Comparison of ENCODE assay signal across 8 cellular contexts in the genomic region with DNA sequence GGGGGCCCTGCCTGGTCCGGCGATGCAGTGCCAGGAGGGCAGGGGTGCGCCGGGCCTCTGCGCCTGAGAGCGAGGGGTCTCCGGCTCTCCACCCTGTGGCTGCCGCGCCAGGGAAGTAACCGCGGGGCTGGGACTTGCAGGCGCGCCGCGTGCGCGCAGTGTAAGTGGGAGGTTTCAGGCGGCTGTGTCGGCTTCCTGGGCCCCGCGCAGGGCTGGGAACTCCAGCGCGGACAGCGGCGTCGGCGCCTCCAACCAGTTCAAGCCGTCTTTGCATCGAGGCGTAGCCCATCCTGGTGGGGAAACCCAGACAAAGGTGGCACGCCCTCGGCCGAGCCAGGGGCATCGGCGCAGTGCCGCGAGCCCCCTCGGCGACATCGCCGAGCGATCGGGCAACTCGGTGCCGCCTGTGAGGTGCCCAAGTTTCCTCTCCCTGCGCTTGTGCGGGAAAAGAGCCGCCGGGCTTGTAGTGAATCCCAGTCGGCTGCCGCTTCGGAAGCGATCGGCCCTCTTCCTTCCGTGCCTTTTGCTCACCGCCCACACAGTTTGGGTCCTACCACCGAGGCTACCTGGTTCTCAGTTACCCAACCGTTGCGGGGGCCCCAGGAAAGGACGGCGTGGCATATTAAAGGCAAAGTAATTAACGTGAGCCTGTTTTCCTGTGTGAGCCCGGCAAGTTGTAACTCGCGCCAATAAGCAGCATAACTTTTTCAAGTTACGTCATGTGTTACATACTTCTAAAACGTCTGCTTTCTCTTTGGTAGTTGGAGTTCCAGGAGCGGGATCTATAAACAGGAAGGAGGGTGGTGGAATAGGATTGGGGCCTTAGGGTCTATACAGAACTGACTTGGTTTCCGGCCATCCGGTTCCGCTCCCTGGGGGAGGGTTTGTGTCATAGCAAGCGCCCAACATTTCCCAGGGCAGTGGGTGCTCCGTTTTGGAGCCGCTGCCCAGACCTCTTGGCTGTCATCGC. TPM values are rescaled to one million over a fixed set of nuclear protein-coding genes. Genes with fewer than 3 reads are reported as not detected.
A peak's percentile ranks its signal among the peaks of the same experiment; 100 is the strongest.
DNase-seq lines count a peak whose midpoint lies in the region; ATAC-seq, FAIRE-seq and TF ChIP-seq lines count a peak whose summit lies in the region.

No MANE protein-coding gene starts in this region.

- peak overlapping the region; percentile 81 to 92 (median 89) for H3K4me2 ChIP-seq in BLaER1 treated with 17β-estradiol and CSF1 and Interleukin-3, amounts not matched to agents 10 nM and 100 nM

- peaks cover 35 to 51% (median 46%) of the 10 kb centered on the region in 11 experiments for H4K20me1 ChIP-seq in BLaER1 treated with 17β-estradiol and CSF1 and Interleukin-3, amounts not matched to agents 10 nM and 100 nM

- peak overlapping the region; percentile 84 to 99 (median 98) for H3K4me3 ChIP-seq in BLaER1 treated with 17β-estradiol and CSF1 and Interleukin-3, amounts not matched to agents 10 nM and 100 nM
- H3K4me3 ChIP-seq in fibroblast of mammary gland (ENCODE audit: control insufficient read depth, low read depth, low read length), result peak overlapping the region; percentile 86

- peak overlapping the region; percentile 87 to 96 (median 92) for H3K9ac ChIP-seq in BLaER1 treated with 17β-estradiol and CSF1 and Interleukin-3, amounts not matched to agents 10 nM and 100 nM

- H3K27ac ChIP-seq in BLaER1 treated with 17β-estradiol and CSF1 and Interleukin-3, amounts not matched to agents 10 nM and 100 nM, result peak overlapping the region; percentile 75 to 95 (median 92)

- no peaks in the 10 kb centered on the region for H3K36me3 Mint-ChIP-seq in natural killer cell treated with Interleukin-12 subunit alpha and Interleukin-12 subunit beta and Interleukin-15 and Interleukin-18, amount 100 ng/mL, for 72 hours

- H3K4me3 Mint-ChIP-seq in natural killer cell treated with Interleukin-12 subunit alpha and Interleukin-12 subunit beta and Interleukin-15 and Interleukin-18, amount 100 ng/mL, for 72 hours, result peak overlapping the region; percentile 96

- H3K9me3 ChIP-seq in BLaER1 treated with 17β-estradiol and CSF1 and Interleukin-3, amounts not matched to agents 10 nM and 100 nM (replicated peaks in 1 of 11), result no peaks in the 10 kb centered on the region

- H3K4me1 Mint-ChIP-seq in natural killer cell treated with Interleukin-12 subunit alpha and Interleukin-12 subunit beta and Interleukin-15 and Interleukin-18, amount 100 ng/mL, for 72 hours (ENCODE audit: low read depth in 2 of 2), result peaks cover 43 to 44% of the 10 kb centered on the region in 2 donors

- peak; percentile 7 for TF ChIP-seq CTCF in fibroblast of mammary gland (conservative IDR thresholded peaks at IDR 0.05; ENCODE audit: control insufficient read depth, insufficient read depth, low read depth, low read length)

- peak; percentile 32 for ATAC-seq in HG03469 (IDR thresholded peaks at IDR 0.05; ENCODE audit: unreplicated experiment)
- ATAC-seq in natural killer cell treated with Interleukin-12 subunit alpha and Interleukin-12 subunit beta and Interleukin-15 and Interleukin-18, amount 100 ng/mL, for 72 hours, result peak; percentile 79 to 82

- H3K4me1 ChIP-seq in BLaER1 treated with 17β-estradiol and CSF1 and Interleukin-3, amounts not matched to agents 10 nM and 100 nM, result peaks cover 33 to 41% (median 36%) of the 10 kb centered on the region in 10 experiments

- peak overlapping the region; percentile 71 to 88 for H3K27ac Mint-ChIP-seq in natural killer cell treated with Interleukin-12 subunit alpha and Interleukin-12 subunit beta and Interleukin-15 and Interleukin-18, amount 100 ng/mL, for 72 hours

- peaks cover 0 to 4% (median 0%) of the 10 kb centered on the region in 11 experiments; a peak in 1 of 22 replicates for H3K36me3 ChIP-seq in BLaER1 treated with 17β-estradiol and CSF1 and Interleukin-3, amounts not matched to agents 10 nM and 100 nM

- no peak for DNase-seq in GM19239 (ENCODE audit: insufficient read length, low spot score)
- DNase-seq in RCC 7860 (ENCODE audit: low spot score), result peak; percentile 75
- DNase-seq in activated T-helper 1 cell treated with anti-CD3 and anti-CD28 coated beads, Interleukin-2, amount 50 U/mL, for 16 hours (ENCODE audit: low read depth in 1 of 2, low spot score in 1 of 2), result peak; percentile 26 to 55
- DNase-seq in fibroblast of mammary gland (ENCODE audit: low read depth), result peak; percentile 84
- peak; percentile 86 for DNase-seq in natural killer cell treated with Interleukin-12 subunit alpha and Interleukin-12 subunit beta and Interleukin-15 and Interleukin-18, amount 100 ng/mL, for 72 hours (ENCODE audit: low spot score)
- DNase-seq in stimulated activated naive CD4-positive, alpha-beta T cell treated with Interleukin-2 at 50 U/mL for 16 hours (lab: John Stamatoyannopoulos, UW), result peak; percentile 63

- no peaks in the 10 kb centered on the region for H3K9me3 Mint-ChIP-seq in natural killer cell treated with Interleukin-12 subunit alpha and Interleukin-12 subunit beta and Interleukin-15 and Interleukin-18, amount 100 ng/mL, for 72 hours

- H3K27me3 ChIP-seq in BLaER1 treated with 17β-estradiol and CSF1 and Interleukin-3, amounts not matched to agents 10 nM and 100 nM, result no peaks in the 10 kb centered on the region; a peak in 1 of 22 replicates

- peaks cover 0 to under 1% of the 10 kb centered on the region in 2 donors for H3K27me3 Mint-ChIP-seq in natural killer cell treated with Interleukin-12 subunit alpha and Interleukin-12 subunit beta and Interleukin-15 and Interleukin-18, amount 100 ng/mL, for 72 hours

- FAIRE-seq in GM19239 (lab: Jason Lieb, UNC) (peak; percentile 91), RCC 7860 (lab: Jason Lieb, UNC) (peak; percentile 27)

RNA-seq across cellular contexts. Expression of a gene that starts 1.2 kb away (rescaled TPM):
- 10 to 100 TPM; 24.9 to 26.0 TPM for total RNA-seq in natural killer cell treated with Interleukin-12 subunit alpha and Interleukin-12 subunit beta and Interleukin-15 and Interleukin-18, amount 100 ng/mL, for 72 hours
